1 cellular context compared by ENCODE assay signal in the genomic region with DNA sequence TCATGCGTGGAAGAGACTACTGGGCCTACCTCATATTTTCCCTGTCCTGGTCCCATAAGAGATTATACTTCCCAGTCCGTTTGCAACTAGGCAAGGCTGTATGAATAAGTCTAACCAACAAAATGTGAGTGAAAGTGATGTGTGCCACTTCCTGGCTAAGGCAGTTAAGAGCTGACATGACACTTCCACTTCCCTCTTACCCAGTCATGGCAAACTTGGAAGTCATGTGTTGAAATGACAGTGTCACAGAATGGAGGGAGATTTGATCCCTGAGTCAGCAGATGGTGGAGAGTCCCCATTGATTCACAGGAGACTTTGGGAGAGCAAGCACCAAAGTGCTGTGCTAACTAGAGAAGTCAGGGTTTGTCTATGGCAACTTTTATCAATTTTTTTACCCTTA.
A peak's percentile ranks its signal among the peaks of the same experiment; 100 is the strongest.
TF ChIP-seq lines count a peak whose summit lies in the region.

No MANE protein-coding gene starts in this region.

TF ChIP-seq in H1, 55 proteins besides CTCF, POLR2A, EP300 and RAD21:
- 0 out of 2 replicates have a peak, but pooled peaks have one; percentile 34 for TF ChIP-seq BACH1 (IDR thresholded peaks at IDR 0.05; ENCODE audit: low read length)
- peak; percentile 13; the same call in 1 of the 2 replicates for TF ChIP-seq MAFK (IDR thresholded peaks at IDR 0.05; ENCODE audit: low read depth, low read length)
- no peak for TF ChIP-seq TCF12 (IDR thresholded peaks at IDR 0.05; ENCODE audit: low read depth, low read length)
- no peak for TF ChIP-seq FOSL1 (IDR thresholded peaks at IDR 0.05; ENCODE audit: insufficient read depth, low read depth, low read length)
